Comparison of ENCODE assay signal across 17 cellular contexts in genomic region chr3:185613016-185613415, GRCh38. TPM values are rescaled to one million over a fixed set of nuclear protein-coding genes. Genes with fewer than 3 reads are reported as not detected.
DNase-seq lines count a peak whose midpoint lies in the region; ATAC-seq and TF ChIP-seq lines count a peak whose summit lies in the region.
"Had no signal": no experiment of that assay in that cellular context is flagged by ENCODE, and none has a peak within 500 bp of the region (broad histone marks: within the 10 kb centered on the region; RNA-seq: fewer than 3 reads in every experiment).

No MANE protein-coding gene starts in this region.

- no peak for TF ChIP-seq CTCF in IMR-90 (conservative IDR thresholded peaks at IDR 0.05; ENCODE audit: low read depth, low read length)

- WGBS in IMR-90 (ENCODE audit: extremely low coverage in 2 of 2, insufficient read length in 1 of 2), 2 experiments = no CpG with 5 or more reads among the region's 6 CpGs

- H3K4me1 Mint-ChIP-seq in activated T-cell treated with anti-CD3 and anti-CD28 coated beads, Interleukin-2, amount 50 U/mL, for 24 hours (ENCODE audit: low read depth) = peaks cover 5% of the 10 kb centered on the region
- H3K4me1 Mint-ChIP-seq in T-helper 2 cell treated with Interferon-gamma antibody and Interleukin-4, amounts not matched to agents 5 μg/mL and 100 μg/mL, for 36 hours (ENCODE audit: low read depth) = peaks cover 5% of the 10 kb centered on the region
- peaks cover 11 to 12% of the 10 kb centered on the region in 2 donors for H3K4me1 Mint-ChIP-seq in immature natural killer cell
- H3K4me1 Mint-ChIP-seq: IgD-negative memory B cell had no signal

- CTCF ChIA-PET in IMR-90 (lab: Yijun Ruan, JAX) = interaction anchor here (1.2 kb wide), 1 partner anchor 12 kb away, joined by 4 read pairs; no protein-coding TSS in a partner anchor

- no peaks in the 10 kb centered on the region for H4K20me1 ChIP-seq in IMR-90 (ENCODE audit: insufficient read depth, low read length)

- no peak overlapping the region for H3K18ac ChIP-seq in IMR-90 (ENCODE audit: low read depth, low read length)

- in situ Hi-C loops in IMR-90 (cut with MboI; ENCODE audit: low sequenced_read_pairs) = no loop called here

- H2BK120ac ChIP-seq in IMR-90 (ENCODE audit: low read depth, low read length) = no peak overlapping the region

- no peak overlapping the region for H3K4ac ChIP-seq in IMR-90 (ENCODE audit: low read depth, low read length)

- ATAC-seq in IMR-90 (ENCODE audit: low read depth) (no peak), HG03439 (IDR thresholded peaks at IDR 0.05; ENCODE audit: unreplicated experiment) (no peak)

- peak overlapping the region; percentile 38 for H3K27ac Mint-ChIP-seq in activated T-cell treated with anti-CD3 and anti-CD28 coated beads, Interleukin-2, amount 50 U/mL, for 24 hours
- H3K27ac Mint-ChIP-seq in T-helper 2 cell treated with Interferon-gamma antibody and Interleukin-4, amounts not matched to agents 5 μg/mL and 100 μg/mL, for 36 hours = peak overlapping the region; percentile 26
- H3K27ac Mint-ChIP-seq in immature natural killer cell = peak overlapping the region in 5 of 6 donors; percentile 34 to 63 (median 49)

- intact Hi-C loops in IMR-90 (cut with micrococcal nuclease) = no loop called here

- no peaks in the 10 kb centered on the region for H3K27me3 Mint-ChIP-seq in activated T-cell treated with anti-CD3 and anti-CD28 coated beads, Interleukin-2, amount 50 U/mL, for 24 hours
- H3K27me3 Mint-ChIP-seq in T-helper 2 cell treated with Interferon-gamma antibody and Interleukin-4, amounts not matched to agents 5 μg/mL and 100 μg/mL, for 36 hours (ENCODE audit: low read depth) = no peaks in the 10 kb centered on the region
- no peaks in the 10 kb centered on the region for H3K27me3 Mint-ChIP-seq in immature natural killer cell (ENCODE audit: low read depth in 3 of 3)
- H3K27me3 Mint-ChIP-seq: IgD-negative memory B cell had no signal

- POLR2A ChIA-PET in IMR-90 (lab: Charles Lee; ENCODE audit: unreplicated experiment) = no interaction called here

- H3K4me3 ChIP-seq in IMR-90 (ENCODE audit: insufficient read depth, low read depth, low read length) = no peak overlapping the region
- H3K4me3 ChIP-seq: Peyer's patch had no signal

- no peak overlapping the region for H3K23ac ChIP-seq in IMR-90 (ENCODE audit: low read depth, low read length)

- no peak overlapping the region for H2BK20ac ChIP-seq in IMR-90 (ENCODE audit: low read depth, low read length)

- no peak for DNase-seq in activated T-cell treated with anti-CD3 and anti-CD28 coated beads, Interleukin-2, amount 50 U/mL, for 24 hours
- DNase-seq in activated T-cell treated with anti-CD3 and anti-CD28 coated beads for 4 hours (no peak), IMR-90 (no peak), immature natural killer cell (no peak), NCI-H446 treated with DMSO at 0.1 percent for 48 hours (lab: John Stamatoyannopoulos, UW) (no peak), iPS-NIHi11 (ENCODE audit: low spot score) (no peak)
- DNase-seq in T-helper 2 cell treated with Interferon-gamma antibody and Interleukin-4, amounts not matched to agents 5 μg/mL and 100 μg/mL, for 36 hours (ENCODE audit: low spot score) = no peak
- DNase-seq: DMS79 treated with DMSO at 0.1 percent for 48 hours, HCEC 1CT, NCI-H1105 treated with DMSO at 0.1 percent for 48 hours, NCI-H187 treated with DMSO at 0.1 percent for 48 hours, NCI-H774, Peyer's patch, SHP77 had no signal

- dilution Hi-C loops in IMR-90 (cut with HindIII; ENCODE audit: low sequenced_read_pairs, unreplicated experiment) = no loop called here

- peaks cover 76% of the 10 kb centered on the region for H3K36me3 Mint-ChIP-seq in activated T-cell treated with anti-CD3 and anti-CD28 coated beads, Interleukin-2, amount 50 U/mL, for 24 hours (ENCODE audit: low read depth)
- peaks cover 41% of the 10 kb centered on the region for H3K36me3 Mint-ChIP-seq in T-helper 2 cell treated with Interferon-gamma antibody and Interleukin-4, amounts not matched to agents 5 μg/mL and 100 μg/mL, for 36 hours (ENCODE audit: low read depth)
- peaks cover 23 to 52% (median 43%) of the 10 kb centered on the region in 3 donors for H3K36me3 Mint-ChIP-seq in immature natural killer cell

- no peaks in the 10 kb centered on the region for H3K9me3 Mint-ChIP-seq in activated T-cell treated with anti-CD3 and anti-CD28 coated beads, Interleukin-2, amount 50 U/mL, for 24 hours
- no peaks in the 10 kb centered on the region for H3K9me3 Mint-ChIP-seq in T-helper 2 cell treated with Interferon-gamma antibody and Interleukin-4, amounts not matched to agents 5 μg/mL and 100 μg/mL, for 36 hours
- no peaks in the 10 kb centered on the region for H3K9me3 Mint-ChIP-seq in immature natural killer cell
- H3K9me3 Mint-ChIP-seq: CD14-positive monocyte, IgD-negative memory B cell had no signal

- no peak overlapping the region for H2AFZ ChIP-seq in IMR-90 (replicated peaks; ENCODE audit: low read length, poor library complexity)

- H3K9me3 ChIP-seq in IMR-90 (ENCODE audit: control insufficient read depth, insufficient read depth, low read length) = no peaks in the 10 kb centered on the region
- H3K9me3 ChIP-seq: Peyer's patch had no signal

- no peak for TF ChIP-seq POLR2A in IMR-90 (IDR thresholded peaks at IDR 0.05; ENCODE audit: low read depth, low read length)

- no peak overlapping the region for H2AK9ac ChIP-seq in IMR-90 (replicated peaks; ENCODE audit: low read depth, low read length, poor library complexity)

- no peaks in the 10 kb centered on the region for H3K27me3 ChIP-seq in IMR-90 (ENCODE audit: control insufficient read depth, insufficient read depth, low read length)
- H3K27me3 ChIP-seq: Peyer's patch had no signal

- no peak for TF ChIP-seq RAD21 in IMR-90 (IDR thresholded peaks at IDR 0.05; ENCODE audit: low read length)

- H3K4me3 Mint-ChIP-seq in activated T-cell treated with anti-CD3 and anti-CD28 coated beads, Interleukin-2, amount 50 U/mL, for 24 hours = no peak overlapping the region
- H3K4me3 Mint-ChIP-seq in T-helper 2 cell treated with Interferon-gamma antibody and Interleukin-4, amounts not matched to agents 5 μg/mL and 100 μg/mL, for 36 hours = no peak overlapping the region
- H3K4me3 Mint-ChIP-seq in immature natural killer cell = peak overlapping the region in 4 of 5 donors; percentile 21 to 50 (median 30)
- H3K4me3 Mint-ChIP-seq: CD14-positive monocyte had no signal

- H3K4me1 ChIP-seq in IMR-90 (ENCODE audit: control insufficient read depth, insufficient read depth, low read length) = no peaks in the 10 kb centered on the region
- H3K4me1 ChIP-seq: Peyer's patch had no signal

- BruUV-seq in IMR-90 (replicated peaks; lab: Mats Ljungman, UMichigan) = no TSS peak

- no peak overlapping the region for H3K56ac ChIP-seq in IMR-90 (ENCODE audit: extremely low read depth, insufficient read depth, low read length)

- no peak overlapping the region for H3K14ac ChIP-seq in IMR-90 (replicated peaks; ENCODE audit: low read depth, low read length)

- no peak overlapping the region for H4K5ac ChIP-seq in IMR-90 (ENCODE audit: low read depth, low read length)

- no peak overlapping the region for H2BK15ac ChIP-seq in IMR-90 (ENCODE audit: low read depth, low read length)

- H4K8ac ChIP-seq in IMR-90 (ENCODE audit: low read depth in 2 of 2, low read length in 2 of 2) = no peak overlapping the region

- no peak overlapping the region for H3K4me2 ChIP-seq in IMR-90 (ENCODE audit: low read depth, low read length)

- no peaks in the 10 kb centered on the region for H3K9me1 ChIP-seq in IMR-90 (ENCODE audit: insufficient read depth, low read length)

- H3K9ac ChIP-seq in IMR-90 (ENCODE audit: low read depth, low read length) = no peak overlapping the region

- H3K79me1 ChIP-seq in IMR-90 (ENCODE audit: low read depth in 1 of 2, low read length in 2 of 2) = peaks cover 0 to 2% of the 10 kb centered on the region in 2 experiments; a peak in 2 of 4 replicates

- no peak overlapping the region for H2AK5ac ChIP-seq in IMR-90 (ENCODE audit: low read depth, low read length)

- H3K36me3 ChIP-seq in IMR-90 (ENCODE audit: control insufficient read depth, insufficient read depth, low read length) = peaks cover 28% of the 10 kb centered on the region

- H2BK5ac ChIP-seq in IMR-90 (ENCODE audit: low read depth, low read length, poor library complexity, severe bottlenecking) = no peak overlapping the region

- no peak overlapping the region for H3K27ac ChIP-seq in IMR-90 (ENCODE audit: insufficient read depth, low read length)
- H3K27ac ChIP-seq: Peyer's patch had no signal

- H4K91ac ChIP-seq in IMR-90 (ENCODE audit: insufficient read depth, low read depth, low read length) = no peak overlapping the region

TF ChIP-seq in IMR-90, 13 proteins besides CTCF, POLR2A, EP300 and RAD21:
- no peak for TF ChIP-seq BHLHE40 (IDR thresholded peaks at IDR 0.05; ENCODE audit: low read depth, low read length)
- 0 out of 2 replicates have a peak, but pooled peaks have one; percentile 4 for TF ChIP-seq CEBPB (IDR thresholded peaks at IDR 0.05; ENCODE audit: low read depth, low read length)
- no peak for TF ChIP-seq ELK1 (IDR thresholded peaks at IDR 0.05; ENCODE audit: borderline replicate concordance, low read depth, low read length)
- no peak for TF ChIP-seq MAZ (IDR thresholded peaks at IDR 0.05; ENCODE audit: borderline replicate concordance, low read depth, low read length)

RNA-seq across cellular contexts. Expression of gene SENP2, which starts 26.9 kb away (rescaled TPM):
- total RNA-seq in IMR-90 (2012; rRNA removed) = 15.2 and 31.1 TPM in 2 replicates
- polyA plus RNA-seq in IMR-90 (2012; rRNA removed) = 7.5 and 9.4 TPM in 2 replicates
- 1.9 and 5.4 TPM in 2 replicates for polyA plus RNA-seq in IMR-90 (2012; cell fraction: cytosol; rRNA removed)
- polyA plus RNA-seq in IMR-90 (2012; cell fraction: nucleus; rRNA removed; ENCODE audit: low replicate concordance) = 3.3 and 5.5 TPM in 2 replicates
- polyA plus RNA-seq in immature natural killer cell = 10 to 100 TPM; 11.8 to 15.0 (median 13.1) TPM

Comparison
In these comparisons a context has a peak if more than half of its experiments do, and no peak if none do; other contexts are left out.
1. H3K4me3 Mint-ChIP-seq: peak in immature natural killer cell (4 of 5); none in activated T-cell treated with anti-CD3 and anti-CD28 coated beads, Interleukin-2, amount 50 U/mL, for 24 hours (single experiment) and T-helper 2 cell treated with Interferon-gamma antibody and Interleukin-4, amounts not matched to agents 5 μg/mL and 100 μg/mL, for 36 hours (single experiment).
2. Peak in every context shown above with its lines, with median percentiles within 50 percentile points of each other: H3K27ac Mint-ChIP-seq.